Comparison of ENCODE assay signal across 8 cellular contexts in the genomic region with DNA sequence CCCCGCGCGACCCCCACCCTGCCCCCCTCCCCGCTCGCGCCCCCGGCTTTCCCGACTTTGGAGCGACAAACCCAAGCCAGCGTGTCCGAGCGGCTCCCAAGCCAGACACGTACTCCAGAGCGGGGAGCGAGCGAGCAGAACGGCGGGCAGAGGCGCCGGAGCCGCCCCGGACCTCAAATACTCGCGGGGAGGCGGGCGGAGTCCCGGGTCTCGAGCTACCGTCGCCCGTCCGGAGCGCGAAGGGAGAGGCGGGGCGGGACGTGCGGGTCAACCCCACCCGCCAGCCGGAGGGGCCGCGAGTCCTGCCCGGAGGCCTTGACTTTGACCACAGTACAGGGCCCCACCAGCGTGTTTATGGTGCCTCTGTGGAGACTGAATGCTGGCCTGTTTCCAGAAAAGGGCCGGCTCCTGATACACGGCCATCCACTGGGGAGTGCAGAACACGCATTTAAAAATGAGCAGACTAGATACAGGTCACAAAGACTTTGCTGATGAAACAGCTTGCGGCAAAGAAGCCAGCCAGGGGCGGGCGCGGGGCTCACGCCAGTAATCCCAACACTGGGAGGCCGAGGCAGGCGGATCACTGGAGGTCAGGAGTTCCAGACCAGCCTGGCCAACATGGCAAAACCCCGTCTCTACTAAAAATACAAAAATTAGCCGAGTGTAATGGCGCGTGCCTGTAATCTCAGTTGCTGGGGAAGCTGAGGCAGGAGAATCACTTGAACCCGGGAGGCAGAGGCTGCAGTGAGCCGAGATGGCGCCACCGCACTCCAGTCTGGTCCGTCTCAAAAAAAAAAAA. TPM values are rescaled to one million over a fixed set of nuclear protein-coding genes. Genes with fewer than 3 reads are reported as not detected.
DNase-seq lines count a peak whose midpoint lies in the region; ATAC-seq, FAIRE-seq and TF ChIP-seq lines count a peak whose summit lies in the region.

Gene SERPINB6, minus strand, starts transcription at position 148 of the 799 bp plus-strand sequence. CDS start 12,235 bp downstream, outside the sequence.

- peak within 1 kb of the TSS; percentile 78 for H3K4me2 ChIP-seq in endothelial cell of umbilical vein (ENCODE audit: insufficient read depth, low read length)

- peak within 1 kb of the TSS; percentile 51 for H3K27ac ChIP-seq in endothelial cell of umbilical vein (ENCODE audit: insufficient read depth, low read depth, low read length)

- H3K4me3 ChIP-seq in endothelial cell of umbilical vein (replicated peaks in 1 of 3; ENCODE audit: insufficient read depth in 1 of 3, low read depth in 1 of 3, low read length in 3 of 3) = peak within 1 kb of the TSS; percentile 15 to 58 (median 54)

- peak; percentile 43 for FAIRE-seq in endothelial cell of umbilical vein (lab: Jason Lieb, UNC)

- H3K79me2 ChIP-seq in endothelial cell of umbilical vein (ENCODE audit: control insufficient read depth, insufficient read depth, low read length) = peaks cover 15% of the 10 kb centered on the region

- ATAC-seq in GM19023 (IDR thresholded peaks at IDR 0.05; ENCODE audit: unreplicated experiment) (no peak), HG03159 (IDR thresholded peaks at IDR 0.05; ENCODE audit: unreplicated experiment) (no peak)

- dilution Hi-C loops in endothelial cell of umbilical vein (cut with MboI; ENCODE audit: extremely low pct_ligation_motif_present, low sequenced_read_pairs) = no loop called here

- TF ChIP-seq CTCF in GM13976 (IDR thresholded peaks at IDR 0.05; ENCODE audit: borderline replicate concordance, control extremely low read depth, extremely low read depth, insufficient read depth, missing control alignments) = no peak
- TF ChIP-seq CTCF in endothelial cell of umbilical vein (IDR thresholded peaks at IDR 0.05; ENCODE audit: extremely low read depth in 1 of 2, insufficient read depth in 1 of 2, low read depth in 1 of 2, low read length in 2 of 2) = no peak

- intact Hi-C loops in endothelial cell of umbilical vein (cut with micrococcal nuclease) = loop anchor here (1.0 kb wide), 2 partner anchors 10 to 17 kb away; no protein-coding TSS in a partner anchor

- in situ Hi-C loops in GM13976 (cut with MboI; ENCODE audit: low sequenced_read_pairs, unreplicated experiment) = no loop called here

- peaks cover 8% of the 10 kb centered on the region for H3K4me1 ChIP-seq in endothelial cell of umbilical vein (ENCODE audit: control insufficient read depth, extremely low read depth, insufficient read depth, low read length)

- H3K36me3 ChIP-seq in endothelial cell of umbilical vein (ENCODE audit: control insufficient read depth in 2 of 2, extremely low read depth in 1 of 2, insufficient read depth in 2 of 2, low read length in 2 of 2) = no peaks in the 10 kb centered on the region

- H3K9me1 ChIP-seq in endothelial cell of umbilical vein (replicated peaks; ENCODE audit: control insufficient read depth, extremely low read depth, insufficient read depth, low read length) = no peaks in the 10 kb centered on the region

- H3K27me3 ChIP-seq in endothelial cell of umbilical vein (ENCODE audit: control insufficient read depth in 2 of 2, insufficient read depth in 2 of 2, low read length in 2 of 2) = no peaks in the 10 kb centered on the region

- DNase-seq in GM13976 (ENCODE audit: low spot score) = peak; percentile 57
- DNase-seq in NCI-H460 (ENCODE audit: extremely low read depth, low read depth) = peak; percentile 35
- peak; percentile 24 for DNase-seq in activated T-cell treated with anti-CD3 and anti-CD28 coated beads for 4 hours
- DNase-seq in endothelial cell of umbilical vein (ENCODE audit: low read depth, low spot score) = peak; percentile 76
- peak; percentile 65 to 86 for DNase-seq in lung microvascular endothelial cell (ENCODE audit: low read depth in 2 of 2)
- DNase-seq in stimulated activated CD8-positive, alpha-beta memory T cell treated with anti-CD3 and anti-CD28 coated beads, Interleukin-4, amount 100 ng/mL, for 24 hours (ENCODE audit: low read depth) = peak; percentile 14

- TF ChIP-seq POLR2A in endothelial cell of umbilical vein (IDR thresholded peaks at IDR 0.05; ENCODE audit: low read depth, low read length) = no peak

- peak within 1 kb of the TSS; percentile 60 for H2AFZ ChIP-seq in endothelial cell of umbilical vein (ENCODE audit: low read depth, low read length)

- TSS peak; percentile 11 for BruUV-seq in endothelial cell of umbilical vein (replicated peaks; lab: Mats Ljungman, UMichigan)

- H4K20me1 ChIP-seq in endothelial cell of umbilical vein (replicated peaks; ENCODE audit: control insufficient read depth, extremely low read depth, insufficient read depth, low read length) = no peaks in the 10 kb centered on the region

- H3K9me3 ChIP-seq in endothelial cell of umbilical vein (replicated peaks; ENCODE audit: control insufficient read depth, insufficient read depth, low read length) = no peaks in the 10 kb centered on the region

- CTCF ChIA-PET in endothelial cell of umbilical vein (lab: Charles Lee) = interaction anchor here (0.6 to 1.5 kb wide), 9 partner anchors 8 to 206 kb away, joined by 3 to 14 read pairs (median 3); partner anchors contain the start of genes NQO2 and WRNIP1

- POLR2A ChIA-PET in endothelial cell of umbilical vein (lab: Charles Lee) = interaction anchor here (0.6 to 0.8 kb wide), 2 partner anchors 17 to 1050 kb away, joined by 5 to 7 read pairs; no protein-coding TSS in a partner anchor

- H3K9ac ChIP-seq in endothelial cell of umbilical vein (replicated peaks; ENCODE audit: extremely low read depth, insufficient read depth, low read length) = peak within 1 kb of the TSS; percentile 60

TF ChIP-seq in endothelial cell of umbilical vein, 7 proteins besides CTCF, POLR2A, EP300 and RAD21:
- TF ChIP-seq POLR2AphosphoS5 (IDR thresholded peaks at IDR 0.05; ENCODE audit: insufficient read depth, low read depth, low read length) (peak; percentile 28), FOS (IDR thresholded peaks at IDR 0.05; ENCODE audit: borderline replicate concordance, insufficient read depth, low read length) (no peak)

RNA-seq across cellular contexts. Expression of gene SERPINB6, which starts in this region (rescaled TPM):
- total RNA-seq in NCI-H460 (2014; rRNA removed; shearing (Covaris generic)) = 90.0 and 93.5 TPM in 2 replicates
- 78.5 and 82.1 TPM in 2 replicates for polyA plus RNA-seq in NCI-H460 (2014; cell fraction: nucleus; rRNA removed)
- 145 and 155 TPM in 2 replicates for total RNA-seq in endothelial cell of umbilical vein
- polyA plus RNA-seq in endothelial cell of umbilical vein = 148 and 151 TPM in 2 replicates
- polyA plus RNA-seq in endothelial cell of umbilical vein (2011; cell fraction: cytosol; rRNA removed) = 127 and 135 TPM in 2 replicates
- 173 and 181 TPM in 2 replicates for polyA plus RNA-seq in endothelial cell of umbilical vein (2011; cell fraction: nucleus; rRNA removed)
- 129 and 136 TPM in 2 replicates for polyA plus RNA-seq in endothelial cell of umbilical vein (2012)
- polyA minus RNA-seq in endothelial cell of umbilical vein = 120 and 126 TPM in 2 replicates
- polyA minus RNA-seq in endothelial cell of umbilical vein (2011; cell fraction: cytosol; rRNA and poly(A)+ RNA removed) = 95.6 TPM
- polyA minus RNA-seq in endothelial cell of umbilical vein (2011; cell fraction: nucleus; rRNA and poly(A)+ RNA removed) = 60.0 and 72.9 TPM in 2 replicates
- total RNA-seq in lung microvascular endothelial cell = 79.0 and 112 TPM in 2 replicates

Comparison
In these comparisons a context has a peak if more than half of its experiments do, and no peak if none do; other contexts are left out.
1. DNase-seq: peak in every context shown above with its lines; median percentile 76 in endothelial cell of umbilical vein; 76 in lung microvascular endothelial cell; 57 in GM13976; 35 in NCI-H460; 24 in activated T-cell treated with anti-CD3 and anti-CD28 coated beads for 4 hours; 14 in stimulated activated CD8-positive, alpha-beta memory T cell treated with anti-CD3 and anti-CD28 coated beads, Interleukin-4, amount 100 ng/mL, for 24 hours.